10 cellular contexts compared by ENCODE assay signal in genomic region chr9:11431490-11431889, GRCh38.
"Had no signal": no experiment of that assay in that cellular context is flagged by ENCODE, and none has a peak within 500 bp of the region (broad histone marks: within the 10 kb centered on the region; RNA-seq: fewer than 3 reads in every experiment).

No MANE protein-coding gene starts in this region.

- H3K9me3 ChIP-seq: HAP-1 had no signal

- FAIRE-seq: H1, H54 had no signal

- H3K9ac ChIP-seq: GM23248 had no signal

- H3K27ac ChIP-seq: GM23248 had no signal

- H3K4me3 ChIP-seq: GM23248, GM23338, HAP-1 had no signal

- H2AFZ ChIP-seq: GM23248, GM23338 had no signal

- DNase-seq: GM23248, GOT3, H7, H9, HCEC 1CT, HFFc6 had no signal

- H3K36me3 ChIP-seq: HAP-1 had no signal

- H3K4me2 ChIP-seq: GM23338 had no signal
